ENCODE assay signal across 1 cellular context in the genomic region with DNA sequence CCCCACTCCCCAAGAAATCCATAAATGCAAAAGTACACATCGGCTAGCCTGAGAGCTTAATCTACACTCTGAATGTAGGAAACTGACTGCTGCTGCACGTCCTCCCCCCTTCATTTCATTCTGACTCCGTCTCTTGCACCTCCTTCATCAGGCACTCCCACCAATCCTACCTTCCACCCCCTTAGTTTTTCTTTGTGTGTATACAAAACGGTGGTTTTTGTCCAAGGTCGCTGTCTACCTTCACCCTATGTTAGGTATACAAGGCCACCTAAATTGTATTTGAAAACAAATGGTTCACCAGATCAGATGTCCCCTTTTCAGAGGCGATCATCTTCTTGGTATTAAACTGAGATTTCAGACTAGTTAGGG.
TF ChIP-seq lines count a peak whose summit lies in the region.

No MANE protein-coding gene starts in this region.

TF ChIP-seq in liver, 16 proteins besides CTCF, POLR2A, EP300 and RAD21 (continued from another document):
- TF ChIP-seq FOXA1 (IDR thresholded peaks at IDR 0.05), result no peak
